Comparison of ENCODE assay signal across 17 cellular contexts in genomic region chr1:222443566-222443965, GRCh38.
"Had no signal": no experiment of that assay in that cellular context is flagged by ENCODE, and none has a peak within 500 bp of the region (broad histone marks: within the 10 kb centered on the region; RNA-seq: fewer than 3 reads in every experiment).

No MANE protein-coding gene starts in this region.

- H3K4me1 Mint-ChIP-seq: neural crest cell had no signal

- DNase-seq: effector memory CD4-positive, alpha-beta T cell; gastrocnemius medialis; glutamatergic neuron; hippocampal formation; kidney glomerular epithelial cell; mammary epithelial cell; mucosa of descending colon; natural killer cell; posterior cingulate gyrus; sigmoid colon; small intestine; stimulated activated CD4-positive, alpha-beta T cell treated with anti-CD3 and anti-CD28 coated beads, Interleukin-12 subunit alpha, Interleukin-12 subunit beta, amount 100 ng/mL, for 4 hours; trophoblast cell had no signal

- H3K4me1 ChIP-seq: gastrocnemius medialis, right atrium auricular region, sigmoid colon had no signal

- H3K27ac Mint-ChIP-seq: natural killer cell had no signal

- H3K27me3 ChIP-seq: gastrocnemius medialis, right atrium auricular region, sigmoid colon had no signal

- H3K4me3 Mint-ChIP-seq: natural killer cell, neural crest cell had no signal

- ATAC-seq: gastrocnemius medialis, mucosa of descending colon, natural killer cell had no signal

- FAIRE-seq: endometrium, islet of Langerhans, small intestine had no signal

- H3K27ac ChIP-seq: gastrocnemius medialis, right atrium auricular region, sigmoid colon had no signal

- H3K36me3 Mint-ChIP-seq: natural killer cell had no signal

- H3K9me3 ChIP-seq: gastrocnemius medialis, mucosa of descending colon, right atrium auricular region, sigmoid colon had no signal

- H3K4me3 ChIP-seq: gastrocnemius medialis, mucosa of descending colon, right atrium auricular region, sigmoid colon had no signal

- H3K36me3 ChIP-seq: gastrocnemius medialis, right atrium auricular region, sigmoid colon had no signal

- H3K9me3 Mint-ChIP-seq: natural killer cell, neural crest cell had no signal
